ENCODE assay signal across 27 cellular contexts in the genomic region with DNA sequence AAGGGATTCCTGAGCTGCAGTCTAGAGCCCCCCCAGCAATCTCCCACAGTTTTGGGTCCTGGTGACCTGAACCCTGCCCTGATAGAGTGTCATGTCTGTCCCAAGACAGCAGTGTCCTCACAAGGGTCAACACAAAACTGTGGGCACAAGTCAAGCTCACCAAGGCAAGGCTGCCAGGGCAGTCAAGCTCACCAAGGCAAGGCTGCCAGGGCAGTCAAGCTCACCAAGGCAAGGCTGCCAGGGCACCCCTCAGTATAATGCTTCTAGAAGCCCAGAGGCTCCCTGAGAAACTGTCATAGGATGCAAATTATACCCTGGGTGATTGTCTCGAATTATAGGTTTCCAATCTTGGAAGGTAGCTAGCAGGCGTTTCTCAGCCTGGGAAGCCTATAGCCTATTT.
"Had no signal": no experiment of that assay in that cellular context is flagged by ENCODE, and none has a peak within 500 bp of the region (broad histone marks: within the 10 kb centered on the region; RNA-seq: fewer than 3 reads in every experiment).

No MANE protein-coding gene starts in this region.

- DNase-seq: activated CD4-positive, alpha-beta T cell treated with anti-CD3 and anti-CD28 coated beads for 36 hours; activated CD4-positive, CD25-positive, alpha-beta regulatory T cell; activated effector memory CD4-positive, alpha-beta T cell treated with Interleukin-2 at 50 U/mL for 16 hours; activated naive CD4-positive, alpha-beta T cell treated with anti-CD3 and anti-CD28 coated beads for 36 hours; activated naive CD8-positive, alpha-beta T cell treated with anti-CD3 and anti-CD28 coated beads for 36 hours; adrenal gland; aorta; cerebellar nuclear complex; colonic mucosa; effector CD8-positive, alpha-beta T cell; lower lobe of right lung; mucosa of descending colon; sigmoid colon; small intestine; stimulated activated CD4-positive, alpha-beta T cell treated with anti-CD3 and anti-CD28 coated beads, Interleukin-1b, Interleukin-23, amount 100 ng/mL, for 48 hours; stimulated activated CD4-positive, alpha-beta T cell treated with anti-CD3 and anti-CD28 coated beads, Interleukin-4, amount 100 ng/mL, for 4 hours; stimulated activated CD8-positive, alpha-beta memory T cell treated with anti-CD3 and anti-CD28 coated beads, Interleukin-4, amount 100 ng/mL, for 48 hours; T-cell; uterus had no signal

- H3K36me3 ChIP-seq: colonic mucosa, prostate gland, sigmoid colon, uterus had no signal

- H3K9me3 ChIP-seq: adrenal gland, colonic mucosa, left lung, lower lobe of right lung, mucosa of descending colon, prostate gland, sigmoid colon, suprapubic skin, tibial nerve, uterus had no signal

- H3K27me3 ChIP-seq: adrenal gland, cardiac muscle cell, colonic mucosa, left lung, sigmoid colon, suprapubic skin, tibial nerve, uterus had no signal

- H3K27ac ChIP-seq: adrenal gland, cardiac muscle cell, colonic mucosa, left lung, lower lobe of right lung, prostate gland, sigmoid colon, suprapubic skin, tibial nerve, uterus had no signal

- H3K4me3 ChIP-seq: adrenal gland, cardiac muscle cell, colonic mucosa, left lung, lower lobe of right lung, mucosa of descending colon, prostate gland, sigmoid colon, suprapubic skin, tibial nerve, uterus had no signal

- FAIRE-seq: frontal cortex, small intestine had no signal

- H3K4me1 ChIP-seq: adrenal gland, colonic mucosa, left lung, lower lobe of right lung, prostate gland, suprapubic skin, uterus had no signal

- ATAC-seq: lower lobe of right lung; mucosa of descending colon; natural killer cell treated with Interleukin-12 subunit alpha and Interleukin-12 subunit beta and Interleukin-15 and Interleukin-18, amount 100 ng/mL, for 72 hours; stimulated activated memory B cell treated with anti-CD40 and anti-IgM and Interleukin-4, amounts not matched to agents 10 μg/mL and 1 μg/mL and 100 μg/mL, for 72 hours; T-cell had no signal
